Comparison of ENCODE assay signal across 8 cellular contexts in genomic region chr6:108835218-108835850, GRCh38. TPM values are rescaled to one million over a fixed set of nuclear protein-coding genes. Genes with fewer than 3 reads are reported as not detected.
A peak's percentile ranks its signal among the peaks of the same experiment; 100 is the strongest.
DNase-seq lines count a peak whose midpoint lies in the region; ATAC-seq and TF ChIP-seq lines count a peak whose summit lies in the region.

No MANE protein-coding gene starts in this region.

- TF ChIP-seq RAD21 in HCT116 (IDR thresholded peaks at IDR 0.05; ENCODE audit: low read depth) = peak; percentile 88

- BruUV-seq in HCT116 (replicated peaks; lab: Mats Ljungman, UMichigan) = no TSS peak

- H3K9ac ChIP-seq in HCT116 (ENCODE audit: low read length) = no peak overlapping the region

- H2AFZ ChIP-seq in HCT116 (ENCODE audit: low read depth, low read length, poor library complexity, severe bottlenecking) = peak overlapping the region; percentile 96

- 39 to 44% (median 43%) methylated on average over 4 of the region's 4 CpGs for WGBS in adrenal gland, 4 donors

- CTCF ChIA-PET in HCT116 (lab: Charles Lee) = interaction anchor here (0.6 to 1.4 kb wide), 4 partner anchors 11 to 293 kb away, joined by 3 to 7 read pairs (median 3); partner anchors contain the start of gene ARMC2

- H3K4me1 ChIP-seq in HCT116 (ENCODE audit: control insufficient read depth in 1 of 2, insufficient read depth in 2 of 2, low read length in 2 of 2) (no peaks in the 10 kb centered on the region), adrenal gland (replicated peaks in 1 of 2) (peaks cover 0 to 4% of the 10 kb centered on the region in 2 donors)

- H3K36me3 ChIP-seq in HCT116 (ENCODE audit: control insufficient read depth in 1 of 2, insufficient read depth in 2 of 2, low read length in 2 of 2) (no peaks in the 10 kb centered on the region), adrenal gland (replicated peaks in 1 of 2) (no peaks in the 10 kb centered on the region)

- no peaks in the 10 kb centered on the region for H3K9me3 ChIP-seq in HCT116 (ENCODE audit: control insufficient read depth in 1 of 2, insufficient read depth in 1 of 2, low read depth in 1 of 2, low read length in 2 of 2)
- H3K9me3 ChIP-seq in adrenal gland (replicated peaks in 1 of 3) = no peaks in the 10 kb centered on the region

- TF ChIP-seq POLR2A in HCT116 (IDR thresholded peaks at IDR 0.05; ENCODE audit: borderline replicate concordance, extremely low read depth, insufficient read depth, insufficient read length) (no peak), adrenal gland (IDR thresholded peaks at IDR 0.05) (no peak)

- no peaks in the 10 kb centered on the region for H3K79me2 ChIP-seq in HCT116 (ENCODE audit: insufficient read depth, low read length)

- H3K4me3 ChIP-seq in HCT116 (replicated peaks in 1 of 2; ENCODE audit: low read depth in 1 of 2, low read length in 2 of 2) = no peak overlapping the region
- H3K4me3 ChIP-seq in adrenal gland = no peak overlapping the region
- no peak overlapping the region for H3K4me3 ChIP-seq in retinal pigment epithelial cell (ENCODE audit: low read length)

- peak overlapping the region; percentile 14; the same call in 1 of the 2 replicates for H3K4me2 ChIP-seq in HCT116 (ENCODE audit: low read length)

- no peaks in the 10 kb centered on the region for H4K20me1 ChIP-seq in HCT116 (ENCODE audit: insufficient read depth)

- POLR2A ChIA-PET in HCT116 (lab: Charles Lee) = no interaction called here

- TF ChIP-seq CTCF in HCT116 (IDR thresholded peaks at IDR 0.05 in 2 of 3, conservative IDR thresholded peaks at IDR 0.05 in 1 of 3; ENCODE audit: borderline replicate concordance in 1 of 3, insufficient read depth in 1 of 3, low read depth in 2 of 3, low read length in 2 of 3) (peak; percentile 78 to 92 (median 85)), adrenal gland (IDR thresholded peaks at IDR 0.05) (peak; percentile 94 to 99 (median 98)), retinal pigment epithelial cell (conservative IDR thresholded peaks at IDR 0.05; ENCODE audit: low read depth, low read length) (peak; percentile 91)

- H3K27ac ChIP-seq in HCT116 (ENCODE audit: low read depth, low read length) (no peak overlapping the region), adrenal gland (no peak overlapping the region)

- intact Hi-C loops in HCT116 (cut with micrococcal nuclease) (loop anchor here (1.0 kb wide), 3 partner anchors 238 to 293 kb away; no protein-coding TSS in a partner anchor), adrenal gland (cut with DNase I) (loop anchor here (2.0 to 5.0 kb wide), 3 partner anchors 52 to 293 kb away; no protein-coding TSS in a partner anchor), left ventricle myocardium superior (cut with micrococcal nuclease) (loop anchor here (5.0 kb wide), 1 partner anchor 293 kb away; no protein-coding TSS in a partner anchor)

- no peaks in the 10 kb centered on the region for H3K9me2 ChIP-seq in HCT116 (ENCODE audit: insufficient read depth)

- ATAC-seq in HCT116 (peak; percentile 99), left ventricle myocardium superior (peak; percentile 95), HG03565 (IDR thresholded peaks at IDR 0.05; ENCODE audit: unreplicated experiment) (no peak)

- H3K27me3 ChIP-seq in HCT116 (ENCODE audit: insufficient read depth, low read length) = no peaks in the 10 kb centered on the region
- H3K27me3 ChIP-seq in adrenal gland = no peaks in the 10 kb centered on the region

- RAD21 ChIA-PET in HCT116 (lab: Charles Lee; ENCODE audit: low non-redundant PET in 1 of 2, low total read pairs in 2 of 2, uncharacterized antibody in 2 of 2, unreplicated experiment in 2 of 2) = interaction anchor here (1.0 kb wide), 3 partner anchors 238 to 294 kb away, joined by 3 read pairs; no protein-coding TSS in a partner anchor

- DNase-seq in EL (peak; percentile 74), HCT116 (ENCODE audit: low read depth, low spot score) (peak; percentile 67), NCI-H1417 (lab: John Stamatoyannopoulos, UW) (peak; percentile 58 to 83 (median 64)), T-helper 1 cell (peak; percentile 60 to 85 (median 76)), adrenal gland (peak; percentile 81 to 96 (median 90)), left ventricle myocardium superior (peak; percentile 93), retinal pigment epithelial cell (ENCODE audit: low read depth) (peak; percentile 30)

TF ChIP-seq in HCT116, 20 proteins besides CTCF, POLR2A, EP300 and RAD21:
- no peak for TF ChIP-seq JUND (IDR thresholded peaks at IDR 0.05)
- TF ChIP-seq EZH2 (IDR thresholded peaks at IDR 0.05) = no peak
- TF ChIP-seq YY1 (IDR thresholded peaks at IDR 0.05; ENCODE audit: extremely low read depth, insufficient replicate concordance, low read depth, low read length) = peak; percentile 69
- no peak for TF ChIP-seq POLR2AphosphoS5 (IDR thresholded peaks at IDR 0.05; ENCODE audit: low read depth, low read length)

RNA-seq across cellular contexts. Expression of gene ARMC2, which starts 12.9 kb away (rescaled TPM):
- total RNA-seq in HCT116 (2021; ENCODE audit: unreplicated experiment) (3.6 TPM), adrenal gland (1 to 10 TPM; 2.1 to 7.8 (median 6.6) TPM), left ventricle myocardium superior (11.5 TPM)
- 0.86 and 1.7 TPM in 2 replicates for polyA plus RNA-seq in HCT116 (2012)
- polyA plus RNA-seq in adrenal gland = 1 to 10 TPM; 4.0 to 6.5 (median 5.0) TPM

Comparison
In these comparisons a context has a peak if more than half of its experiments do, and no peak if none do; other contexts are left out.
1. DNase-seq: peak in every context shown above with its lines; median percentile 93 in left ventricle myocardium superior; 90 in adrenal gland; 76 in T-helper 1 cell; 74 in EL; 67 in HCT116; 64 in NCI-H1417; 30 in retinal pigment epithelial cell.